In the genomic region with DNA sequence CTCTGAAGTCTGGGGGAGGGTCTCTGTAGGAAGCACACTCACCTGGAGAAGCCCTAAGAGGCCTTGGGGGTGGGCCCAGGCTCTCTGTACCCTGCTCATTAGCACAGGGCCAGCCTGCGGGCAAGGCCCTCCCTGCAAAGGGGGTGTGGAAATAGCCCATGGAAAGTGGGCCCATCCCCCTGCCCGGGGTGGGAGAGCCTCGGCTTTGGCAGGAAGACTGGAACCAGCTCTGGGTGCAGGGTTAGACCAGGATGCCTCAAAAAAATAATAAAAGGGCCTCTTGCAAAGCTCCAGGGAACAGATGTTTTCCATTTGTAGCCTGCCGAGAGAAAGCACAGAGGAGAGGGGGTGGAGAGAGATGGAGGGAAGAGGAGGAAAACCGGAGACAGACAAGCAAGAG, we compare ENCODE assay signal across 1 cellular context.
TF ChIP-seq lines count a peak whose summit lies in the region.

No MANE protein-coding gene starts in this region.

TF ChIP-seq in GM23338, 12 proteins besides CTCF, POLR2A, EP300 and RAD21 (continued from another document):
- TF ChIP-seq, protein P1, sequence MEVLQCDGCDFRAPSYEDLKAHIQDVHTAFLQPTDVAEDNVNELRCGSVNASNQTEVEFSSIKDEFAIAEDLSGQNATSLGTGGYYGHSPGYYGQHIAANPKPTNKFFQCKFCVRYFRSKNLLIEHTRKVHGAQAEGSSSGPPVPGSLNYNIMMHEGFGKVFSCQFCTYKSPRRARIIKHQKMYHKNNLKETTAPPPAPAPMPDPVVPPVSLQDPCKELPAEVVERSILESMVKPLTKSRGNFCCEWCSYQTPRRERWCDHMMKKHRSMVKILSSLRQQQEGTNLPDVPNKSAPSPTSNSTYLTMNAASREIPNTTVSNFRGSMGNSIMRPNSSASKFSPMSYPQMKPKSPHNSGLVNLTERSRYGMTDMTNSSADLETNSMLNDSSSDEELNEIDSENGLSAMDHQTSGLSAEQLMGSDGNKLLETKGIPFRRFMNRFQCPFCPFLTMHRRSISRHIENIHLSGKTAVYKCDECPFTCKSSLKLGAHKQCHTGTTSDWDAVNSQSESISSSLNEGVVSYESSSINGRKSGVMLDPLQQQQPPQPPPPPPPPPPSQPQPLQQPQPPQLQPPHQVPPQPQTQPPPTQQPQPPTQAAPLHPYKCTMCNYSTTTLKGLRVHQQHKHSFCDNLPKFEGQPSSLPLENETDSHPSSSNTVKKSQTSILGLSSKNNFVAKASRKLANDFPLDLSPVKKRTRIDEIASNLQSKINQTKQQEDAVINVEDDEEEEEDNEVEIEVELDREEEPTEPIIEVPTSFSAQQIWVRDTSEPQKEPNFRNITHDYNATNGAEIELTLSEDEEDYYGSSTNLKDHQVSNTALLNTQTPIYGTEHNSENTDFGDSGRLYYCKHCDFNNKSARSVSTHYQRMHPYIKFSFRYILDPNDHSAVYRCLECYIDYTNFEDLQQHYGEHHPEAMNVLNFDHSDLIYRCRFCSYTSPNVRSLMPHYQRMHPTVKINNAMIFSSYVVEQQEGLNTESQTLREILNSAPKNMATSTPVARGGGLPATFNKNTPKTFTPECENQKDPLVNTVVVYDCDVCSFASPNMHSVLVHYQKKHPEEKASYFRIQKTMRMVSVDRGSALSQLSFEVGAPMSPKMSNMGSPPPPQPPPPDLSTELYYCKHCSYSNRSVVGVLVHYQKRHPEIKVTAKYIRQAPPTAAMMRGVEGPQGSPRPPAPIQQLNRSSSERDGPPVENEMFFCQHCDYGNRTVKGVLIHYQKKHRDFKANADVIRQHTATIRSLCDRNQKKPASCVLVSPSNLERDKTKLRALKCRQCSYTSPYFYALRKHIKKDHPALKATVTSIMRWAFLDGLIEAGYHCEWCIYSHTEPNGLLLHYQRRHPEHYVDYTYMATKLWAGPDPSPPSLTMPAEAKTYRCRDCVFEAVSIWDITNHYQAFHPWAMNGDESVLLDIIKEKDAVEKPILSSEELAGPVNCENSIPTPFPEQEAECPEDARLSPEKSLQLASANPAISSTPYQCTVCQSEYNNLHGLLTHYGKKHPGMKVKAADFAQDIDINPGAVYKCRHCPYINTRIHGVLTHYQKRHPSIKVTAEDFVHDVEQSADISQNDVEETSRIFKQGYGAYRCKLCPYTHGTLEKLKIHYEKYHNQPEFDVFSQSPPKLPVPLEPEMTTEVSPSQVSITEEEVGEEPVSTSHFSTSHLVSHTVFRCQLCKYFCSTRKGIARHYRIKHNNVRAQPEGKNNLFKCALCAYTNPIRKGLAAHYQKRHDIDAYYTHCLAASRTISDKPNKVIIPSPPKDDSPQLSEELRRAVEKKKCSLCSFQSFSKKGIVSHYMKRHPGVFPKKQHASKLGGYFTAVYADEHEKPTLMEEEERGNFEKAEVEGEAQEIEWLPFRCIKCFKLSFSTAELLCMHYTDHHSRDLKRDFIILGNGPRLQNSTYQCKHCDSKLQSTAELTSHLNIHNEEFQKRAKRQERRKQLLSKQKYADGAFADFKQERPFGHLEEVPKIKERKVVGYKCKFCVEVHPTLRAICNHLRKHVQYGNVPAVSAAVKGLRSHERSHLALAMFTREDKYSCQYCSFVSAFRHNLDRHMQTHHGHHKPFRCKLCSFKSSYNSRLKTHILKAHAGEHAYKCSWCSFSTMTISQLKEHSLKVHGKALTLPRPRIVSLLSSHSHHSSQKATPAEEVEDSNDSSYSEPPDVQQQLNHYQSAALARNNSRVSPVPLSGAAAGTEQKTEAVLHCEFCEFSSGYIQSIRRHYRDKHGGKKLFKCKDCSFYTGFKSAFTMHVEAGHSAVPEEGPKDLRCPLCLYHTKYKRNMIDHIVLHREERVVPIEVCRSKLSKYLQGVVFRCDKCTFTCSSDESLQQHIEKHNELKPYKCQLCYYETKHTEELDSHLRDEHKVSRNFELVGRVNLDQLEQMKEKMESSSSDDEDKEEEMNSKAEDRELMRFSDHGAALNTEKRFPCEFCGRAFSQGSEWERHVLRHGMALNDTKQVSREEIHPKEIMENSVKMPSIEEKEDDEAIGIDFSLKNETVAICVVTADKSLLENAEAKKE (CRISPR knock-in tag; IDR thresholded peaks at IDR 0.05) = no peak
- no peak for TF ChIP-seq ZNF114 (CRISPR knock-in tag; IDR thresholded peaks at IDR 0.05)
- TF ChIP-seq CREB1 (CRISPR knock-in tag; IDR thresholded peaks at IDR 0.05; ENCODE audit: low read depth) = no peak
- TF ChIP-seq POLR2AphosphoS5 (IDR thresholded peaks at IDR 0.05; ENCODE audit: low read depth) = no peak
- TF ChIP-seq ZNF331 (CRISPR knock-in tag; IDR thresholded peaks at IDR 0.05; ENCODE audit: low read depth) = no peak
- TF ChIP-seq, protein P2, sequence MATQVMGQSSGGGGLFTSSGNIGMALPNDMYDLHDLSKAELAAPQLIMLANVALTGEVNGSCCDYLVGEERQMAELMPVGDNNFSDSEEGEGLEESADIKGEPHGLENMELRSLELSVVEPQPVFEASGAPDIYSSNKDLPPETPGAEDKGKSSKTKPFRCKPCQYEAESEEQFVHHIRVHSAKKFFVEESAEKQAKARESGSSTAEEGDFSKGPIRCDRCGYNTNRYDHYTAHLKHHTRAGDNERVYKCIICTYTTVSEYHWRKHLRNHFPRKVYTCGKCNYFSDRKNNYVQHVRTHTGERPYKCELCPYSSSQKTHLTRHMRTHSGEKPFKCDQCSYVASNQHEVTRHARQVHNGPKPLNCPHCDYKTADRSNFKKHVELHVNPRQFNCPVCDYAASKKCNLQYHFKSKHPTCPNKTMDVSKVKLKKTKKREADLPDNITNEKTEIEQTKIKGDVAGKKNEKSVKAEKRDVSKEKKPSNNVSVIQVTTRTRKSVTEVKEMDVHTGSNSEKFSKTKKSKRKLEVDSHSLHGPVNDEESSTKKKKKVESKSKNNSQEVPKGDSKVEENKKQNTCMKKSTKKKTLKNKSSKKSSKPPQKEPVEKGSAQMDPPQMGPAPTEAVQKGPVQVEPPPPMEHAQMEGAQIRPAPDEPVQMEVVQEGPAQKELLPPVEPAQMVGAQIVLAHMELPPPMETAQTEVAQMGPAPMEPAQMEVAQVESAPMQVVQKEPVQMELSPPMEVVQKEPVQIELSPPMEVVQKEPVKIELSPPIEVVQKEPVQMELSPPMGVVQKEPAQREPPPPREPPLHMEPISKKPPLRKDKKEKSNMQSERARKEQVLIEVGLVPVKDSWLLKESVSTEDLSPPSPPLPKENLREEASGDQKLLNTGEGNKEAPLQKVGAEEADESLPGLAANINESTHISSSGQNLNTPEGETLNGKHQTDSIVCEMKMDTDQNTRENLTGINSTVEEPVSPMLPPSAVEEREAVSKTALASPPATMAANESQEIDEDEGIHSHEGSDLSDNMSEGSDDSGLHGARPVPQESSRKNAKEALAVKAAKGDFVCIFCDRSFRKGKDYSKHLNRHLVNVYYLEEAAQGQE (IDR thresholded peaks at IDR 0.05; ENCODE audit: unreplicated experiment) = no peak
- TF ChIP-seq, protein P3, sequence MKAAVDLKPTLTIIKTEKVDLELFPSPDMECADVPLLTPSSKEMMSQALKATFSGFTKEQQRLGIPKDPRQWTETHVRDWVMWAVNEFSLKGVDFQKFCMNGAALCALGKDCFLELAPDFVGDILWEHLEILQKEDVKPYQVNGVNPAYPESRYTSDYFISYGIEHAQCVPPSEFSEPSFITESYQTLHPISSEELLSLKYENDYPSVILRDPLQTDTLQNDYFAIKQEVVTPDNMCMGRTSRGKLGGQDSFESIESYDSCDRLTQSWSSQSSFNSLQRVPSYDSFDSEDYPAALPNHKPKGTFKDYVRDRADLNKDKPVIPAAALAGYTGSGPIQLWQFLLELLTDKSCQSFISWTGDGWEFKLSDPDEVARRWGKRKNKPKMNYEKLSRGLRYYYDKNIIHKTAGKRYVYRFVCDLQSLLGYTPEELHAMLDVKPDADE (IDR thresholded peaks at IDR 0.05) = no peak
- no peak for TF ChIP-seq JUNB (IDR thresholded peaks at IDR 0.05; ENCODE audit: unreplicated experiment)
- no peak for TF ChIP-seq EZH2 (IDR thresholded peaks at IDR 0.05; ENCODE audit: low read depth, unreplicated experiment)
